10 cellular contexts compared by ENCODE assay signal in the genomic region with DNA sequence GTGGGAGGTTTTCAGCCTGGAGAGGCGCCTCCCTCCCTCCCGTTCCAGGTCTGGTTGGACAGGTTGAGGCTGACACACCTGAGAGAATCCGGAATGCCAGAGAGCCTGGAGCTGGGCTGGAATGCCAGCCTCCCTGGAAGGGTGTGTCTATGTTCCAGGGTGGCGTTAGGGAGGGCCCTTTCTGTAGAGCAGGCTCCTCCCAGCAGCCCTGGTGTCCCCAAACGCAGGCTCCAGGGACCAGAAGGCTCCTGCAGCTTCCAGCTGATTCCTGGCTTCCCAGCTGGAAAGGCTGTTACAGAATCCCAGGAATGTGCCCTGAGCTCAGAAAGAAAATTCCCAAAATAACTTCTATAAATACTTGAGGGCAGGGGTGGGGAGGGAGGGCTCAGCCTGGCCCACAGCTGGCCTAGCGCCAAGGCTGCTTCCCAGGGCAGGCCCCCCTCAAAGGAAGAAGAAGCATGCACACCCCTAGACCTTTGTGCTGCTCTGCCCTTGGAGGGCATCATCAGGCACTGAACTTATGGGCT.
DNase-seq lines count a peak whose midpoint lies in the region; ATAC-seq and TF ChIP-seq lines count a peak whose summit lies in the region.
"Had no signal": no experiment of that assay in that cellular context is flagged by ENCODE, and none has a peak within 500 bp of the region (broad histone marks: within the 10 kb centered on the region; RNA-seq: fewer than 3 reads in every experiment).

No MANE protein-coding gene starts in this region.

- H3K4me3 ChIP-seq in duodenal mucosa (ENCODE audit: low read depth in 1 of 2, low read length in 2 of 2) = no peak overlapping the region

- no peaks in the 10 kb centered on the region for H3K27me3 ChIP-seq in duodenal mucosa (ENCODE audit: control insufficient read depth in 1 of 2, insufficient read depth in 2 of 2, low read length in 2 of 2)

- H3K9me3 Mint-ChIP-seq in memory B cell (no peaks in the 10 kb centered on the region), glutamatergic neuron (ENCODE audit: unreplicated experiment) (peaks cover 7% of the 10 kb centered on the region)
- H3K9me3 Mint-ChIP-seq: stimulated activated naive CD8-positive, alpha-beta T cell treated with anti-CD3 and anti-CD28 coated beads, Interleukin-15, Interleukin-2, amounts not matched to agents 100 ng/mL and 50 ng/mL, for 24 hours had no signal

- TF ChIP-seq CTCF in glutamatergic neuron (IDR thresholded peaks at IDR 0.05; ENCODE audit: partially characterized antibody, unreplicated experiment) = no peak

- H3K27ac Mint-ChIP-seq in memory B cell (peak overlapping the region; percentile 95), glutamatergic neuron (ENCODE audit: unreplicated experiment) (no peak overlapping the region)
- H3K27ac Mint-ChIP-seq: stimulated activated naive CD8-positive, alpha-beta T cell treated with anti-CD3 and anti-CD28 coated beads, Interleukin-15, Interleukin-2, amounts not matched to agents 100 ng/mL and 50 ng/mL, for 24 hours had no signal

- H3K4me3 Mint-ChIP-seq in memory B cell (no peak overlapping the region), glutamatergic neuron (ENCODE audit: unreplicated experiment) (no peak overlapping the region)
- H3K4me3 Mint-ChIP-seq: stimulated activated naive CD8-positive, alpha-beta T cell treated with anti-CD3 and anti-CD28 coated beads, Interleukin-15, Interleukin-2, amounts not matched to agents 100 ng/mL and 50 ng/mL, for 24 hours had no signal

- H3K9ac ChIP-seq in duodenal mucosa (ENCODE audit: low read depth in 1 of 2, low read length in 2 of 2) = peak overlapping the region in 1 of 2 donors; percentile 33

- H3K27ac ChIP-seq in duodenal mucosa (ENCODE audit: low read depth, low read length) = peak overlapping the region; percentile 73

- DNase-seq in SIG-M5 treated with dmso at 0.1 percent for 504 hours (lab: John Stamatoyannopoulos, UW; ENCODE audit: unreplicated experiment) (peak; percentile 70), SIG-M5 (lab: John Stamatoyannopoulos, UW) (no peak), memory B cell (ENCODE audit: low spot score in 2 of 2) (no peak), NCI-H82 (lab: John Stamatoyannopoulos, UW) (no peak), glutamatergic neuron (no peak)
- DNase-seq: MV-4-11 had no signal

- H3K27me3 Mint-ChIP-seq in memory B cell = no peaks in the 10 kb centered on the region
- H3K27me3 Mint-ChIP-seq in glutamatergic neuron (ENCODE audit: unreplicated experiment) = peaks cover 10% of the 10 kb centered on the region
- H3K27me3 Mint-ChIP-seq: stimulated activated naive CD8-positive, alpha-beta T cell treated with anti-CD3 and anti-CD28 coated beads, Interleukin-15, Interleukin-2, amounts not matched to agents 100 ng/mL and 50 ng/mL, for 24 hours had no signal

- no peak for ATAC-seq in memory B cell (ENCODE audit: low read depth)
- no peak for ATAC-seq in HG03565 (IDR thresholded peaks at IDR 0.05; ENCODE audit: unreplicated experiment)
- no peak for ATAC-seq in GM21737 (IDR thresholded peaks at IDR 0.05; ENCODE audit: unreplicated experiment)

- peaks cover 11% of the 10 kb centered on the region for H3K36me3 Mint-ChIP-seq in memory B cell
- H3K36me3 Mint-ChIP-seq in glutamatergic neuron (ENCODE audit: unreplicated experiment) = peaks cover 3% of the 10 kb centered on the region

- no peaks in the 10 kb centered on the region for H3K9me3 ChIP-seq in duodenal mucosa (ENCODE audit: control insufficient read depth in 1 of 2, low read length in 2 of 2)

- peaks cover 0 to 23% of the 10 kb centered on the region in 2 donors for H3K36me3 ChIP-seq in duodenal mucosa (ENCODE audit: control insufficient read depth in 1 of 2, insufficient read depth in 2 of 2, low read length in 2 of 2)

- H3K4me1 ChIP-seq in duodenal mucosa (ENCODE audit: control insufficient read depth in 1 of 2, insufficient read depth in 2 of 2, low read length in 2 of 2) = peaks cover 73% of the 10 kb centered on the region in 2 donors

- peaks cover 43% of the 10 kb centered on the region for H3K4me1 Mint-ChIP-seq in memory B cell
- peaks cover 17% of the 10 kb centered on the region for H3K4me1 Mint-ChIP-seq in glutamatergic neuron (ENCODE audit: low read depth, unreplicated experiment)
